ENCODE assay signal across 11 cellular contexts in genomic region chrX:19225906-19226305, GRCh38.
DNase-seq lines count a peak whose midpoint lies in the region; ATAC-seq, FAIRE-seq and TF ChIP-seq lines count a peak whose summit lies in the region.
"Had no signal": no experiment of that assay in that cellular context is flagged by ENCODE, and none has a peak within 500 bp of the region (broad histone marks: within the 10 kb centered on the region; RNA-seq: fewer than 3 reads in every experiment).

No MANE protein-coding gene starts in this region.

- CTCF ChIA-PET in HEK293T (lab: Yijun Ruan, JAX): no interaction called here

- no peak for FAIRE-seq in keratinocyte (lab: Jason Lieb, UNC)

- H3K4me3 ChIP-seq in SK-N-MC (no peak overlapping the region), keratinocyte (ENCODE audit: control insufficient read depth in 2 of 3, extremely low read depth in 1 of 3, insufficient read depth in 2 of 3, low read depth in 1 of 3, low read length in 3 of 3) (no peak overlapping the region)
- H3K4me3 ChIP-seq: body of pancreas had no signal

- H3K36me3 ChIP-seq in SK-N-MC (ENCODE audit: insufficient read depth, low read length): no peaks in the 10 kb centered on the region
- no peaks in the 10 kb centered on the region for H3K36me3 ChIP-seq in keratinocyte (ENCODE audit: control insufficient read depth in 2 of 2, extremely low read depth in 1 of 2, insufficient read depth in 2 of 2, low read length in 2 of 2)

- peak; percentile 0 for DNase-seq in EL
- DNase-seq in HEK293T (ENCODE audit: extremely low spot score): peak; percentile 14
- DNase-seq in SK-N-MC (ENCODE audit: low read depth, low spot score): peak; percentile 8
- no peak for DNase-seq in keratinocyte (ENCODE audit: low read depth, low spot score)
- no peak for DNase-seq in NCI-H2107 treated with DMSO at 0.1 percent for 48 hours (lab: John Stamatoyannopoulos, UW; ENCODE audit: unreplicated experiment)
- DNase-seq in left lobe of liver (ENCODE audit: low spot score): no peak
- DNase-seq: activated CD4-positive, alpha-beta T cell treated with anti-CD3 and anti-CD28 coated beads, Interleukin-2, amount 50 U/mL, for 1 hour; body of pancreas; NCI-H446 had no signal

- H2AFZ ChIP-seq in keratinocyte (ENCODE audit: control insufficient read depth, low read length): no peak overlapping the region

- H3K4me1 ChIP-seq in keratinocyte (ENCODE audit: control insufficient read depth, extremely low read depth, insufficient read depth, low read length): no peaks in the 10 kb centered on the region
- H3K4me1 ChIP-seq: body of pancreas had no signal

- no peak for ATAC-seq in GM18511 (IDR thresholded peaks at IDR 0.05; ENCODE audit: unreplicated experiment)
- no peak for ATAC-seq in left lobe of liver
- ATAC-seq in GM21723 (IDR thresholded peaks at IDR 0.05; ENCODE audit: unreplicated experiment): no peak
- ATAC-seq: body of pancreas had no signal

- peak in 2 of 3 experiments; percentile 3 to 32 for TF ChIP-seq CTCF in keratinocyte (optimal IDR thresholded peaks at IDR 0.05 in 1 of 3, IDR thresholded peaks at IDR 0.05 in 1 of 3, conservative IDR thresholded peaks at IDR 0.05 in 1 of 3; ENCODE audit: extremely low read depth in 1 of 3, insufficient read depth in 2 of 3, low read length in 3 of 3)

- H4K20me1 ChIP-seq in keratinocyte (ENCODE audit: control insufficient read depth, extremely low read depth, insufficient read depth, low read length): no peaks in the 10 kb centered on the region

- no peak overlapping the region for H3K27ac ChIP-seq in SK-N-MC
- H3K27ac ChIP-seq in keratinocyte (ENCODE audit: control insufficient read depth, insufficient read depth, low read length): no peak overlapping the region
- H3K27ac ChIP-seq: body of pancreas had no signal

- no peaks in the 10 kb centered on the region for H3K9me3 ChIP-seq in SK-N-MC (ENCODE audit: low read depth, low read length)
- H3K9me3 ChIP-seq in keratinocyte (ENCODE audit: control insufficient read depth, low read depth, low read length): no peaks in the 10 kb centered on the region
- H3K9me3 ChIP-seq: body of pancreas had no signal

- no peaks in the 10 kb centered on the region for H3K9me1 ChIP-seq in keratinocyte (ENCODE audit: control insufficient read depth, extremely low read depth, insufficient read depth, low read length)

- H3K79me2 ChIP-seq in keratinocyte (ENCODE audit: control insufficient read depth, insufficient read depth, low read length): no peaks in the 10 kb centered on the region

- no peak overlapping the region for H3K4me2 ChIP-seq in keratinocyte (ENCODE audit: control insufficient read depth, extremely low read depth, insufficient read depth, low read depth, low read length)

- POLR2A ChIA-PET in HEK293T (lab: Yijun Ruan, JAX): no interaction called here

- no peaks in the 10 kb centered on the region for H3K27me3 ChIP-seq in keratinocyte (ENCODE audit: control insufficient read depth, extremely low read depth, insufficient read depth, low read length)
- H3K27me3 ChIP-seq: body of pancreas had no signal

- dilution Hi-C loops in keratinocyte (cut with MboI; ENCODE audit: extremely low pct_ligation_motif_present, low sequenced_read_pairs): no loop called here

- H3K9ac ChIP-seq in SK-N-MC (ENCODE audit: insufficient read length): no peak overlapping the region
- no peak overlapping the region for H3K9ac ChIP-seq in keratinocyte (ENCODE audit: control insufficient read depth, extremely low read depth, insufficient read depth, low read length)

TF ChIP-seq in HEK293T, 16 proteins besides CTCF, POLR2A, EP300 and RAD21:
- TF ChIP-seq FOXK2 (IDR thresholded peaks at IDR 0.05): no peak
- TF ChIP-seq FOXM1 (IDR thresholded peaks at IDR 0.05; ENCODE audit: borderline replicate concordance): no peak
- TF ChIP-seq TARDBP (IDR thresholded peaks at IDR 0.05): no peak
- TF ChIP-seq ZNF384 (IDR thresholded peaks at IDR 0.05): no peak
- TF ChIP-seq L3MBTL2 (conservative IDR thresholded peaks at IDR 0.05): no peak
- no peak for TF ChIP-seq BHLHE40 (IDR thresholded peaks at IDR 0.05; ENCODE audit: borderline replicate concordance)
- no peak for TF ChIP-seq CTBP1 (IDR thresholded peaks at IDR 0.05; ENCODE audit: borderline replicate concordance)
- no peak for TF ChIP-seq SUZ12 (IDR thresholded peaks at IDR 0.05)
- TF ChIP-seq SP1 (IDR thresholded peaks at IDR 0.05): no peak
- no peak for TF ChIP-seq HDGF (IDR thresholded peaks at IDR 0.05; ENCODE audit: borderline replicate concordance)
- no peak for TF ChIP-seq NFRKB (IDR thresholded peaks at IDR 0.05)
- TF ChIP-seq LEF1 (IDR thresholded peaks at IDR 0.05; ENCODE audit: borderline replicate concordance): no peak
- TF ChIP-seq FOXA1 (IDR thresholded peaks at IDR 0.05): no peak
- TF ChIP-seq ARNT (IDR thresholded peaks at IDR 0.05): no peak
- TF ChIP-seq ELF4 (IDR thresholded peaks at IDR 0.05): no peak

Comparison
In these comparisons a context has a peak if more than half of its experiments do, and no peak if none do; other contexts are left out.
1. DNase-seq: peak in EL (single experiment), HEK293T (single experiment) and SK-N-MC (single experiment); none in keratinocyte (single experiment), NCI-H2107 treated with DMSO at 0.1 percent for 48 hours (single experiment) and left lobe of liver (single experiment).